ENCODE assay signal across 10 cellular contexts in the genomic region with DNA sequence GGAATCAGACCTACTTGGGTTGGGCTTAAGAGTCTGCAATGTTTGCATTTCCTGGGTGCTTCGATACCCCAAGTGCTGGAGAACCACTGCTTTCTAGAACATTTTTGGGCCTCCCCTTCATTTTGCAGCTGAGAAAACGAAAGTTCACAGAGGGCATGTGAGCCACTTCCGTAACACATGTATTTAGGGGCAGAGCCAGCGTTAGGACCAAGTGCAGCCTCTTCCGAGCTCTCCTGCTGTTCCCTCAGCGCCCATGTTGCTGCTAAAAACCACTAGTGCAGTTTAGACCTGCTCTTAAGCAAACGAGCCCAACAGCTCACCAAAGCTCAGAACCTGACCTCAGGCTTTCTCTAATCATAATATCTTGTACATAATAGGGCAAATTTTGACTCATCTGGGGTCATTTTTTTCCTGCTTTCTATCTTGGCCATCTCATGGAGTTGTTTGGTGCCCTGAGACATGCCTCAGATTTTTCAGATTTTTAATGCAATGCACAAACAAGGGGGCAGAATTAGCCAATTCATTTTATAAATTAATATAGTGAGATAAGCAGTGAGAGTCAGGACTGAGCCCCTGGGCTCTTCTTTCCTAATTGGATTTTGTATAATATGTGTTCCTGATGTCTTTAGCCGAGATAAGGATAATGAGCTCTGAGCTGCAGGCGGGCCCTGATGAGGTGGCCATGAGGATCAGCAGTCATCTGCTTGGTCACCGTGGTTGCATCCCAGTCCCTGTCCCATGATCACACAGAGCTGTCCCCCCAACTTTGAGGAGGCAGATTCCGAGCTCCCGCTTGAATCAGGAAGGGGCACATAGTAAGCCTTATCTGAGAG. TPM values are rescaled to one million over a fixed set of nuclear protein-coding genes. Genes with fewer than 3 reads are reported as not detected.
A peak's percentile ranks its signal among the peaks of the same experiment; 100 is the strongest.
DNase-seq lines count a peak whose midpoint lies in the region; ATAC-seq and TF ChIP-seq lines count a peak whose summit lies in the region.
"Had no signal": no experiment of that assay in that cellular context is flagged by ENCODE, and none has a peak within 500 bp of the region (broad histone marks: within the 10 kb centered on the region; RNA-seq: fewer than 3 reads in every experiment).

No MANE protein-coding gene starts in this region.

- CTCF ChIA-PET in activated CD4-positive, alpha-beta T cell treated with anti-CD3 and anti-CD28 coated beads for 36 hours (lab: Charles Lee), result interaction anchor here (0.6 to 2.3 kb wide), 10 partner anchors 10 to 519 kb away, joined by 3 to 11 read pairs (median 3); no protein-coding TSS in a partner anchor

- H3K4me1 Mint-ChIP-seq in activated CD4-positive, alpha-beta T cell treated with anti-CD3 and anti-CD28 coated beads for 36 hours, result peaks cover 75% of the 10 kb centered on the region
- H3K4me1 Mint-ChIP-seq in stimulated activated memory B cell treated with anti-CD40 and anti-IgM and Interleukin-4, amounts not matched to agents 10 μg/mL and 1 μg/mL and 100 μg/mL, for 72 hours, result peaks cover 18% of the 10 kb centered on the region

- no peak for TF ChIP-seq CTCF in epithelial cell of proximal tubule (conservative IDR thresholded peaks at IDR 0.05; ENCODE audit: low read depth, low read length)

- DNase-seq in activated CD4-positive, alpha-beta T cell treated with anti-CD3 and anti-CD28 coated beads for 36 hours, result peak; percentile 56
- no peak for DNase-seq in activated CD4-positive, alpha-beta T cell treated with anti-CD3 and anti-CD28 coated beads for 1 hour
- DNase-seq in T-helper 9 cell (peak; percentile 25), epithelial cell of proximal tubule (ENCODE audit: low read depth) (no peak), NCI-H2196 treated with DMSO at 0.1 percent for 48 hours (lab: John Stamatoyannopoulos, UW; ENCODE audit: unreplicated experiment) (no peak), NCI-H1092 treated with DMSO at 0.1 percent for 48 hours (lab: John Stamatoyannopoulos, UW) (no peak)
- DNase-seq: KG1 had no signal

- H3K27ac Mint-ChIP-seq in activated CD4-positive, alpha-beta T cell treated with anti-CD3 and anti-CD28 coated beads for 36 hours, result peak overlapping the region; percentile 84
- peak overlapping the region; percentile 76 for H3K27ac Mint-ChIP-seq in stimulated activated memory B cell treated with anti-CD40 and anti-IgM and Interleukin-4, amounts not matched to agents 10 μg/mL and 1 μg/mL and 100 μg/mL, for 72 hours

- peak overlapping the region; percentile 58 for H3K4me3 Mint-ChIP-seq in activated CD4-positive, alpha-beta T cell treated with anti-CD3 and anti-CD28 coated beads for 36 hours
- peak overlapping the region; percentile 14 for H3K4me3 Mint-ChIP-seq in stimulated activated memory B cell treated with anti-CD40 and anti-IgM and Interleukin-4, amounts not matched to agents 10 μg/mL and 1 μg/mL and 100 μg/mL, for 72 hours

- ATAC-seq in activated CD4-positive, alpha-beta T cell treated with anti-CD3 and anti-CD28 coated beads for 36 hours, result peak; percentile 89
- ATAC-seq in stimulated activated memory B cell treated with anti-CD40 and anti-IgM and Interleukin-4, amounts not matched to agents 10 μg/mL and 1 μg/mL and 100 μg/mL, for 72 hours, result peak; percentile 63
- no peak for ATAC-seq in HG03175 (IDR thresholded peaks at IDR 0.05; ENCODE audit: unreplicated experiment)

- H3K9me3 Mint-ChIP-seq in activated CD4-positive, alpha-beta T cell treated with anti-CD3 and anti-CD28 coated beads for 36 hours (ENCODE audit: low read depth), result no peaks in the 10 kb centered on the region
- no peaks in the 10 kb centered on the region for H3K9me3 Mint-ChIP-seq in stimulated activated memory B cell treated with anti-CD40 and anti-IgM and Interleukin-4, amounts not matched to agents 10 μg/mL and 1 μg/mL and 100 μg/mL, for 72 hours
- H3K9me3 Mint-ChIP-seq: immature natural killer cell had no signal

- H3K4me3 ChIP-seq in epithelial cell of proximal tubule (ENCODE audit: low read depth, low read length), result peak overlapping the region; percentile 23

- peaks cover 11% of the 10 kb centered on the region for H3K36me3 Mint-ChIP-seq in activated CD4-positive, alpha-beta T cell treated with anti-CD3 and anti-CD28 coated beads for 36 hours (ENCODE audit: low read depth)
- H3K36me3 Mint-ChIP-seq in stimulated activated memory B cell treated with anti-CD40 and anti-IgM and Interleukin-4, amounts not matched to agents 10 μg/mL and 1 μg/mL and 100 μg/mL, for 72 hours, result no peaks in the 10 kb centered on the region

- intact Hi-C loops in activated CD4-positive, alpha-beta T cell treated with anti-CD3 and anti-CD28 coated beads for 36 hours (cut with DNase I, micrococcal nuclease), result no loop called here

- POLR2A ChIA-PET in activated CD4-positive, alpha-beta T cell treated with anti-CD3 and anti-CD28 coated beads for 36 hours (lab: Charles Lee), result interaction anchor here (1.1 to 1.3 kb wide), 2 partner anchors 9 to 40 kb away, joined by 5 read pairs; no protein-coding TSS in a partner anchor

- H3K27me3 Mint-ChIP-seq in activated CD4-positive, alpha-beta T cell treated with anti-CD3 and anti-CD28 coated beads for 36 hours, result no peaks in the 10 kb centered on the region
- H3K27me3 Mint-ChIP-seq in stimulated activated memory B cell treated with anti-CD40 and anti-IgM and Interleukin-4, amounts not matched to agents 10 μg/mL and 1 μg/mL and 100 μg/mL, for 72 hours, result no peaks in the 10 kb centered on the region

RNA-seq across cellular contexts. Expression of a gene that starts 12.9 kb away (rescaled TPM):
- total RNA-seq in activated CD4-positive, alpha-beta T cell treated with anti-CD3 and anti-CD28 coated beads for 36 hours, result 10 to 100 TPM; 23.8 to 30.7 TPM
- 39.1 and 55.1 TPM in 2 replicates for total RNA-seq in epithelial cell of proximal tubule

Comparison
In these comparisons a context has a peak if more than half of its experiments do, and no peak if none do; other contexts are left out.
1. DNase-seq: peak in activated CD4-positive, alpha-beta T cell treated with anti-CD3 and anti-CD28 coated beads for 36 hours (single experiment) and T-helper 9 cell (single experiment); none in activated CD4-positive, alpha-beta T cell treated with anti-CD3 and anti-CD28 coated beads for 1 hour (single experiment), epithelial cell of proximal tubule (single experiment), NCI-H2196 treated with DMSO at 0.1 percent for 48 hours (single experiment) and NCI-H1092 treated with DMSO at 0.1 percent for 48 hours (single experiment).